14 cellular contexts compared by ENCODE assay signal in genomic region chr10:50384238-50384637, GRCh38.
"Had no signal": no experiment of that assay in that cellular context is flagged by ENCODE, and none has a peak within 500 bp of the region (broad histone marks: within the 10 kb centered on the region; RNA-seq: fewer than 3 reads in every experiment).

No MANE protein-coding gene starts in this region.

- H3K9me3 Mint-ChIP-seq: T-helper 2 cell treated with Interferon-gamma antibody and Interleukin-4, amounts not matched to agents 5 μg/mL and 100 μg/mL, for 36 hours had no signal

- H3K27ac Mint-ChIP-seq: activated CD8-positive, alpha-beta memory T cell treated with anti-CD3 and anti-CD28 coated beads, Interleukin-2, amount 10 ng/mL, durations not matched to agents 7 days and 5 days; T-helper 2 cell treated with Interferon-gamma antibody and Interleukin-4, amounts not matched to agents 5 μg/mL and 100 μg/mL, for 36 hours had no signal

- H3K36me3 ChIP-seq: esophagus muscularis mucosa, transverse colon had no signal

- H3K27ac ChIP-seq: transverse colon had no signal

- H3K4me3 Mint-ChIP-seq: activated CD8-positive, alpha-beta memory T cell treated with anti-CD3 and anti-CD28 coated beads, Interleukin-2, amount 10 ng/mL, durations not matched to agents 7 days and 5 days; T-helper 2 cell treated with Interferon-gamma antibody and Interleukin-4, amounts not matched to agents 5 μg/mL and 100 μg/mL, for 36 hours had no signal

- FAIRE-seq: endometrium, keratinocyte had no signal

- H3K27me3 ChIP-seq: esophagus muscularis mucosa, transverse colon had no signal

- H3K9me3 ChIP-seq: esophagus muscularis mucosa, transverse colon had no signal

- H3K27me3 Mint-ChIP-seq: activated CD8-positive, alpha-beta memory T cell treated with anti-CD3 and anti-CD28 coated beads, Interleukin-2, amount 10 ng/mL, durations not matched to agents 7 days and 5 days had no signal

- H3K4me3 ChIP-seq: esophagus muscularis mucosa, transverse colon had no signal

- DNase-seq: activated CD4-positive, alpha-beta T cell treated with anti-CD3 and anti-CD28 coated beads for 1 hour; activated CD4-positive, alpha-beta T cell treated with anti-CD3 and anti-CD28 coated beads, Interleukin-2, amount 50 U/mL, for 48 hours; activated CD8-positive, alpha-beta memory T cell treated with anti-CD3 and anti-CD28 coated beads, Interleukin-2, amount 10 ng/mL, durations not matched to agents 7 days and 5 days; activated naive CD4-positive, alpha-beta T cell treated with Interleukin-2 at 50 U/mL for 16 hours; cerebellar nuclear complex; left ventricle myocardium superior; mesendoderm; stimulated activated CD4-positive, alpha-beta T cell treated with anti-CD3 and anti-CD28 coated beads, Interleukin-4, amount 100 ng/mL, for 1 hour; stimulated activated CD8-positive, alpha-beta memory T cell treated with anti-CD3 and anti-CD28 coated beads, Interleukin-4, amount 100 ng/mL, for 48 hours; transverse colon had no signal

- ATAC-seq: activated CD8-positive, alpha-beta memory T cell treated with anti-CD3 and anti-CD28 coated beads, Interleukin-2, amount 10 ng/mL, durations not matched to agents 7 days and 5 days; left ventricle myocardium superior had no signal
